In genomic region chr19:54248016-54248601, GRCh38 we compare ENCODE assay signal across 9 cellular contexts. TPM values are rescaled to one million over a fixed set of nuclear protein-coding genes. Genes with fewer than 3 reads are reported as not detected.
A peak's percentile ranks its signal among the peaks of the same experiment; 100 is the strongest.
DNase-seq lines count a peak whose midpoint lies in the region; ATAC-seq and TF ChIP-seq lines count a peak whose summit lies in the region.
"Had no signal": no experiment of that assay in that cellular context is flagged by ENCODE, and none has a peak within 500 bp of the region (broad histone marks: within the 10 kb centered on the region; RNA-seq: fewer than 3 reads in every experiment).

No MANE protein-coding gene starts in this region.

- no peak overlapping the region for H3K27ac ChIP-seq in A673 (ENCODE audit: low read depth, low read length, poor library complexity, severe bottlenecking)

- TF ChIP-seq CTCF in HFFc6 (IDR thresholded peaks at IDR 0.05) (no peak), A673 (conservative IDR thresholded peaks at IDR 0.05; ENCODE audit: low read depth, low read length) (no peak)

- DNase-seq in HFFc6 (no peak), Right ventricle myocardium superior (peak; percentile 59), NCI-H1417 (lab: John Stamatoyannopoulos, UW) (no peak), A673 (ENCODE audit: low spot score) (no peak), NCI-H187 treated with DMSO at 0.1 percent for 48 hours (lab: John Stamatoyannopoulos, UW) (no peak)
- peak; percentile 68 for DNase-seq in T-helper 2 cell treated with Interferon-gamma antibody and Interleukin-4, amounts not matched to agents 5 μg/mL and 100 μg/mL, for 36 hours (ENCODE audit: low spot score)
- DNase-seq in stimulated activated CD4-positive, alpha-beta T cell treated with anti-CD3 and anti-CD28 coated beads, Interleukin-4, amount 100 ng/mL, for 24 hours = peak; percentile 47

- H3K36me3 ChIP-seq in A673 (ENCODE audit: insufficient read depth, low read length, poor library complexity, severe bottlenecking) = no peaks in the 10 kb centered on the region

- H3K27ac Mint-ChIP-seq in HFFc6 = no peak overlapping the region
- H3K27ac Mint-ChIP-seq in T-helper 2 cell treated with Interferon-gamma antibody and Interleukin-4, amounts not matched to agents 5 μg/mL and 100 μg/mL, for 36 hours = peak overlapping the region; percentile 58

- peaks cover 10% of the 10 kb centered on the region for H3K4me1 Mint-ChIP-seq in HFFc6 (ENCODE audit: low read depth)
- H3K4me1 Mint-ChIP-seq in T-helper 2 cell treated with Interferon-gamma antibody and Interleukin-4, amounts not matched to agents 5 μg/mL and 100 μg/mL, for 36 hours (ENCODE audit: low read depth) = peaks cover 11% of the 10 kb centered on the region

- intact Hi-C loops in Right ventricle myocardium superior (cut with DNase I) = no loop called here
- intact Hi-C loops in A673 (cut with micrococcal nuclease; ENCODE audit: unreplicated experiment) = no loop called here

- no peak overlapping the region for H3K4me3 ChIP-seq in A673 (ENCODE audit: low read depth, low read length, poor library complexity, severe bottlenecking)

- no peaks in the 10 kb centered on the region for H3K9me3 ChIP-seq in A673 (ENCODE audit: low read depth, low read length, poor library complexity, severe bottlenecking)

- H3K27me3 ChIP-seq in A673 (replicated peaks; ENCODE audit: insufficient read depth, low read depth, low read length, poor library complexity) = peaks cover 7% of the 10 kb centered on the region

- CTCF ChIA-PET in A673 (lab: Charles Lee) = interaction anchor here (0.6 kb wide), 1 partner anchor 17 kb away, joined by 4 read pairs; no protein-coding TSS in a partner anchor

- BruUV-seq in A673 (replicated peaks; lab: Mats Ljungman, UMichigan) = no TSS peak

- POLR2A ChIA-PET in A673 (lab: Charles Lee; ENCODE audit: low non-redundant PET) = no interaction called here

- H3K27me3 Mint-ChIP-seq in HFFc6 (ENCODE audit: insufficient read depth) = peaks cover 24% of the 10 kb centered on the region
- H3K27me3 Mint-ChIP-seq in T-helper 2 cell treated with Interferon-gamma antibody and Interleukin-4, amounts not matched to agents 5 μg/mL and 100 μg/mL, for 36 hours (ENCODE audit: low read depth) = peaks cover 4% of the 10 kb centered on the region

- no peaks in the 10 kb centered on the region for H3K4me1 ChIP-seq in A673 (ENCODE audit: insufficient read depth, low read length, poor library complexity, severe bottlenecking)

- no peaks in the 10 kb centered on the region for H3K9me3 Mint-ChIP-seq in HFFc6
- no peaks in the 10 kb centered on the region for H3K9me3 Mint-ChIP-seq in T-helper 2 cell treated with Interferon-gamma antibody and Interleukin-4, amounts not matched to agents 5 μg/mL and 100 μg/mL, for 36 hours

- peak overlapping the region; percentile 31 for H3K4me3 Mint-ChIP-seq in HFFc6
- H3K4me3 Mint-ChIP-seq in T-helper 2 cell treated with Interferon-gamma antibody and Interleukin-4, amounts not matched to agents 5 μg/mL and 100 μg/mL, for 36 hours = peak overlapping the region; percentile 60

- ATAC-seq in Right ventricle myocardium superior (ENCODE audit: poor library complexity) (peak; percentile 86), HG02678 (IDR thresholded peaks at IDR 0.05; ENCODE audit: unreplicated experiment) (no peak)

- H3K36me3 Mint-ChIP-seq in HFFc6 (ENCODE audit: low read depth) = no peaks in the 10 kb centered on the region
- no peaks in the 10 kb centered on the region for H3K36me3 Mint-ChIP-seq in T-helper 2 cell treated with Interferon-gamma antibody and Interleukin-4, amounts not matched to agents 5 μg/mL and 100 μg/mL, for 36 hours (ENCODE audit: low read depth)

RNA-seq across cellular contexts. Expression of gene LILRA6, which starts 5.5 kb away (rescaled TPM):
- not detected for total RNA-seq in HFFc6 (2021; fragmentation: NEBNext Ultra II Directional; extraction: Animal tissue kit (Norgen Biotek cat#: 25700))
- total RNA-seq in Right ventricle myocardium superior (1.8 TPM), A673 (2021) (not detected in 2 replicates)

RNA-seq across cellular contexts. Expression of gene LILRB5, which starts 9.0 kb away (rescaled TPM):
- total RNA-seq in HFFc6 (2021; fragmentation: NEBNext Ultra II Directional; extraction: Animal tissue kit (Norgen Biotek cat#: 25700)) = not detected
- total RNA-seq in Right ventricle myocardium superior (7.7 TPM), A673 (2021) (not detected in 2 replicates)

RNA-seq across cellular contexts. Expression of gene LILRB3, which starts 25.3 kb away (rescaled TPM):
- total RNA-seq in HFFc6 (2021; fragmentation: NEBNext Ultra II Directional; extraction: Animal tissue kit (Norgen Biotek cat#: 25700)) = not detected
- total RNA-seq in Right ventricle myocardium superior (3.6 TPM), A673 (2021) (not detected in 2 replicates)
- total RNA-seq: temporal lobe had no signal

RNA-seq across cellular contexts. Expression of gene LILRB2, which starts 32.8 kb away (rescaled TPM):
- not detected for total RNA-seq in HFFc6 (2021; fragmentation: NEBNext Ultra II Directional; extraction: Animal tissue kit (Norgen Biotek cat#: 25700))
- 1.8 TPM for total RNA-seq in Right ventricle myocardium superior
- not detected in 2 replicates for total RNA-seq in A673 (2021)

RNA-seq across cellular contexts. Expression of gene RPS9, which starts 47.5 kb away (rescaled TPM):
- 1,000 to 10,000 TPM; 1,015 to 1,196 (median 1,082) TPM for total RNA-seq in HFFc6 (2021; fragmentation: NEBNext Ultra II Directional; extraction: Animal tissue kit (Norgen Biotek cat#: 25700))
- 651 TPM for total RNA-seq in Right ventricle myocardium superior
- 944 and 951 TPM in 2 replicates for total RNA-seq in A673 (2021)

Comparison
In these comparisons a context has a peak if more than half of its experiments do, and no peak if none do; other contexts are left out.
1. DNase-seq: peak in T-helper 2 cell treated with Interferon-gamma antibody and Interleukin-4, amounts not matched to agents 5 μg/mL and 100 μg/mL, for 36 hours (single experiment), Right ventricle myocardium superior (single experiment) and stimulated activated CD4-positive, alpha-beta T cell treated with anti-CD3 and anti-CD28 coated beads, Interleukin-4, amount 100 ng/mL, for 24 hours (single experiment); none in HFFc6 (single experiment), NCI-H1417 (0 of 3), A673 (single experiment) and NCI-H187 treated with DMSO at 0.1 percent for 48 hours (single experiment).